16 cellular contexts compared by ENCODE assay signal in the genomic region with DNA sequence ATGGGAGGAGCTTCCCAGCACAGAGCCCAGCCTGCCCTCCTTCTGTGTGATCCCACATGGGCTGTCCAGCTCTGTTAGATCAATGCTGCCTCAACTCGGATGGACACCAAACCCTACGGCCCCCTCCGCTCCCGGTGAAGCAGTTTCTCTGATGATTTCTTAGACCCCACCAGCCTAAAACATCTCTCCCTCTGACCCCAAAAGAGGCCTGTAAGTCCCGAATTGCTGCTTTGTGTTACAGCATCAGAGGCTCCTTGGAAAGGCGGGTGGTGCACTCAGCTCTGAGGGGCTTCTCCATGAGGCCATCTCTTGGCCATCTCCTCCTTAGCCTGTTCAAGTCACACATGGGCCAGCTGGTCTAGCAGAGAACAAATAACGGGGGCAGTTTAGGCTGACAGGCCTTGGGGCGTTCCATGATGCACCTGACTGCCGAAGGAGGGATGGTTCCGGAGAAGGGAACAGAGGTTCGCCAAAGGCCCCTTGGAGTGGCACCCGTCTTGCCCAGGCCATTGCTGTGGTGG.
"Had no signal": no experiment of that assay in that cellular context is flagged by ENCODE, and none has a peak within 500 bp of the region (broad histone marks: within the 10 kb centered on the region; RNA-seq: fewer than 3 reads in every experiment).

No MANE protein-coding gene starts in this region.

- H3K4me3 ChIP-seq: esophagus muscularis mucosa, lower lobe of right lung, thyroid gland, vagina had no signal

- H3K36me3 Mint-ChIP-seq: immature natural killer cell, natural killer cell had no signal

- H3K9me3 ChIP-seq: esophagus muscularis mucosa, lower lobe of right lung, thyroid gland, vagina had no signal

- FAIRE-seq: endothelial cell of umbilical vein had no signal

- H3K27ac ChIP-seq: brain microvascular endothelial cell, esophagus muscularis mucosa, lower lobe of right lung, thyroid gland, vagina, VCaP had no signal

- H3K4me3 Mint-ChIP-seq: immature natural killer cell, natural killer cell had no signal

- ATAC-seq: lower lobe of right lung, natural killer cell had no signal

- H3K27ac Mint-ChIP-seq: immature natural killer cell, natural killer cell had no signal

- H3K4me1 Mint-ChIP-seq: immature natural killer cell, natural killer cell had no signal

- H3K4me1 ChIP-seq: lower lobe of right lung, vagina had no signal

- DNase-seq: activated CD4-positive, alpha-beta T cell treated with anti-CD3 and anti-CD28 coated beads, Interleukin-2, amount 50 U/mL, for 4 hours; activated naive CD4-positive, alpha-beta T cell treated with anti-CD3 and anti-CD28 coated beads, Interleukin-2, amount 50 U/mL, for 16 hours; activated T-cell treated with anti-CD3 and anti-CD28 coated beads, Interleukin-2, amount 50 U/mL, for 1 hour; brain microvascular endothelial cell; effector CD8-positive, alpha-beta T cell; immature natural killer cell; lower lobe of right lung; natural killer cell; stimulated activated naive CD4-positive, alpha-beta T cell; SW 1271; T-helper 2 cell; thyroid gland had no signal

- H3K36me3 ChIP-seq: brain microvascular endothelial cell, thyroid gland had no signal

- H3K27me3 ChIP-seq: brain microvascular endothelial cell, esophagus muscularis mucosa, thyroid gland, vagina had no signal

- H3K9me3 Mint-ChIP-seq: immature natural killer cell, natural killer cell had no signal
